Comparison of ENCODE assay signal across 1 cellular context in the genomic region with DNA sequence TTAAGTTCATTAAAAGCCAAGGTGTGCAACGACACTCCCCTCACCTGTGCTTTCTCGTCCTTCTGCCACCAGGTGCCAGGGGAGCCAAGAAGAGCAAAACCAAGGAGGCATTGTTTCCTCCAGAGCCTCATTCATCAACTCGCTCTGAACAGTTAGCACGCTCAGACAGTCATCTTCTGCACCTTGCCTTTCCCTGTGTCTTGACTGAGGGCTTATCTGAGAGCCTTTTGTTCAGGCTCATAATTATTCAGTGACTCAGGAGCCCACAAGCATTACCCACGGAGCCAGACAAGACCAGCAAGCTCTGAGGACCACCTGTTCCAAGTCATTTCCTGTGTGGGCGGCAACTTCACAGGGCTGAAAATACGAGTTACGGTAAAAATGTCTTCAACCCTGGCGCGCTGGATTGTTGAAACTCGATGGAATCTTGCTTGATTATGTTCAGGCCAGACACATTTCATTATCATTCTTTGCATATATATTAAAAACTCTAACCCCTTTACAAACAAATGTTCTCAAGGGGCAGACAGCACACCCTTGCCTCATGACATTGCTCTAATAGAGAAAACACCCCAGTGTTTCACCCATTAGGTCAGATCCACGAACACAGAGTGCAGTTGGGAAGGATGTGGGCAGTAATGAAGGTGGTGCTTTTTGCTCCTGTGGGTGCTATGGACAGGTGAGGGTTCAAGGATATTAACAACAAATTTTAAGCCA.
TF ChIP-seq lines count a peak whose summit lies in the region.

No MANE protein-coding gene starts in this region.

TF ChIP-seq in HepG2, 621 proteins besides CTCF, POLR2A, EP300 and RAD21 (continued from another document):
- no peak for TF ChIP-seq DNMT1 (CRISPR knock-in tag; IDR thresholded peaks at IDR 0.05)
TF ChIP-seq in HepG2: peak in this region for 0.
